12 cellular contexts compared by ENCODE assay signal in the genomic region with DNA sequence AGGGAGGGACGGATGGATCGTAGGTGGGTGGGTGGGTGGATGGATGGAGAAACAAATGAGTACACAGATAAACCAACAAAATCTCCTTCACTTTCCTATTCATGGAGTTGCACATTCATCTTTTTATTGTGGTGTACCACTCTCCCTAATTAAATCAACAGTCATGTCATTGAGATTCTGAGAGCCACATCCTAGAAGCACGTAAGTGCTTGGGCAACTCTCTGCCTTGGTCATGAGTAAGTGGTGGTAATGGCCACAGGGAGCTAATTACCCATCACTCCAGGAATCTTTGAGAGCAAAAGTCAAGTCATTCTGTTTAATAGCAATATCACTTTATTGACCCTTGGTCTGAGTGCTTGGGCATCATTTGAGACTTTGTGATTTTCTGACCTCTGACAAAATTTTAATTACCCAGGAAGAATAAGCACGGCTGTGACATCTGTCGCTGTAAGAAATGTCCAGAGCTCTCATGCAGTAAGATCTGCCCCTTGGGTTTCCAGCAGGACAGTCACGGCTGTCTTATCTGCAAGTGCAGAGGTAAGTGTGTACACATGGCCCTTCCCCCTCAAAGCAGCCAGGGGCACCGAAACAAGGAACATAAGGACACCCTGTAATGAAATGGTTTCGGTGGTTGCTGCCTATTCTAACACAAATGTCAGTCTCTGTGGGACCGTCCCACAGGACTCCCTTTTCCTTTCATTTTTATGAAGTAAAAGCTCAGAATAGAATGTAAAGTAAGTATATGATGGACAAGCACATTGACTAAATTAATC.
DNase-seq lines count a peak whose midpoint lies in the region; ATAC-seq and TF ChIP-seq lines count a peak whose summit lies in the region.
"Had no signal": no experiment of that assay in that cellular context is flagged by ENCODE, and none has a peak within 500 bp of the region (broad histone marks: within the 10 kb centered on the region; RNA-seq: fewer than 3 reads in every experiment).

No MANE protein-coding gene starts in this region.

- H3K9me3 Mint-ChIP-seq in osteocyte (ENCODE audit: unreplicated experiment) = no peaks in the 10 kb centered on the region
- H3K9me3 Mint-ChIP-seq: activated naive CD8-positive, alpha-beta T cell treated with anti-CD3 and anti-CD28 coated beads for 36 hours had no signal

- H3K4me3 ChIP-seq in OCI-LY3 (ENCODE audit: low read length) = peak overlapping the region; percentile 53
- no peak overlapping the region for H3K4me3 ChIP-seq in SK-N-SH (ENCODE audit: low read depth in 2 of 2, low read length in 1 of 2)
- H3K4me3 ChIP-seq: suprapubic skin had no signal

- H3K79me2 ChIP-seq in OCI-LY3 (ENCODE audit: low read length) = no peaks in the 10 kb centered on the region
- H3K79me2 ChIP-seq in SK-N-SH (ENCODE audit: insufficient read depth) = peaks cover 79% of the 10 kb centered on the region

- H3K27me3 Mint-ChIP-seq in osteocyte (ENCODE audit: unreplicated experiment) = no peaks in the 10 kb centered on the region
- H3K27me3 Mint-ChIP-seq: activated naive CD8-positive, alpha-beta T cell treated with anti-CD3 and anti-CD28 coated beads for 36 hours had no signal

- H3K4me1 ChIP-seq in OCI-LY3 (ENCODE audit: low read length) (peaks cover 36% of the 10 kb centered on the region), SK-N-SH (ENCODE audit: control insufficient read depth in 1 of 2, insufficient read depth in 2 of 2, low read depth in 1 of 2, low read length in 1 of 2) (peaks cover 0 to 5% of the 10 kb centered on the region in 2 experiments; a peak in 2 of 4 replicates)
- H3K4me1 ChIP-seq: suprapubic skin had no signal

- 82% methylated on average over 9 of the region's 9 CpGs for WGBS in SK-N-SH (ENCODE audit: low lambda C conversion rate)

- peaks cover 45% of the 10 kb centered on the region for H3K36me3 Mint-ChIP-seq in osteocyte (ENCODE audit: unreplicated experiment)

- peaks cover 34% of the 10 kb centered on the region for H3K27me3 ChIP-seq in OCI-LY3 (ENCODE audit: low read depth, low read length)
- no peaks in the 10 kb centered on the region for H3K27me3 ChIP-seq in SK-N-SH (ENCODE audit: insufficient read depth)
- H3K27me3 ChIP-seq: suprapubic skin had no signal

- H3K9me2 ChIP-seq in SK-N-SH = no peaks in the 10 kb centered on the region

- peak; percentile 56 for ATAC-seq in GM21786 (IDR thresholded peaks at IDR 0.05; ENCODE audit: unreplicated experiment)

- H3K4me1 Mint-ChIP-seq in osteocyte (ENCODE audit: unreplicated experiment) = peaks cover 42% of the 10 kb centered on the region
- H3K4me1 Mint-ChIP-seq: activated naive CD8-positive, alpha-beta T cell treated with anti-CD3 and anti-CD28 coated beads for 36 hours had no signal

- in situ Hi-C loops in GM13976 (cut with MboI; ENCODE audit: low sequenced_read_pairs, unreplicated experiment) = no loop called here

- no peak for TF ChIP-seq EP300 in SK-N-SH (IDR thresholded peaks at IDR 0.05; ENCODE audit: borderline replicate concordance in 1 of 2, low read depth in 1 of 2, low read length in 1 of 2)

- H3K4me2 ChIP-seq in OCI-LY3 (ENCODE audit: low read length) (peak overlapping the region; percentile 81), SK-N-SH (no peak overlapping the region)

- H3K9me3 ChIP-seq in OCI-LY3 (ENCODE audit: insufficient read depth, low read length) (no peaks in the 10 kb centered on the region), SK-N-SH (no peaks in the 10 kb centered on the region)
- H3K9me3 ChIP-seq: suprapubic skin had no signal

- DNase-seq in GM13976 (ENCODE audit: low spot score) (peak; percentile 31), osteocyte (ENCODE audit: extremely low spot score, unreplicated experiment) (no peak), SK-N-SH (no peak), GM03348 (ENCODE audit: low spot score) (no peak), CD1c-positive myeloid dendritic cell (ENCODE audit: extremely low spot score) (no peak)
- DNase-seq in stimulated activated CD8-positive, alpha-beta memory T cell treated with anti-CD3 and anti-CD28 coated beads, Interleukin-4, amount 100 ng/mL, for 48 hours = no peak
- DNase-seq: activated CD4-positive, alpha-beta T cell treated with anti-CD3 and anti-CD28 coated beads, Interleukin-2, amount 50 U/mL, for 1 hour; activated naive CD8-positive, alpha-beta T cell treated with anti-CD3 and anti-CD28 coated beads for 36 hours; NCI-H1694 had no signal

- H3K9ac ChIP-seq in OCI-LY3 (ENCODE audit: low read length) = no peak overlapping the region
- no peak overlapping the region for H3K9ac ChIP-seq in SK-N-SH

- POLR2A ChIA-PET in SK-N-SH (lab: Yijun Ruan, JAX) = no interaction called here

- TF ChIP-seq RAD21 in SK-N-SH (IDR thresholded peaks at IDR 0.05; ENCODE audit: low read length) = no peak

- CTCF ChIA-PET in SK-N-SH (lab: Yijun Ruan, JAX) = interaction anchor here (1.0 to 1.2 kb wide), 3 partner anchors 10 to 273 kb away, joined by 3 to 4 read pairs (median 3); no protein-coding TSS in a partner anchor

- no peaks in the 10 kb centered on the region for H3K36me3 ChIP-seq in OCI-LY3 (replicated peaks; ENCODE audit: low read depth, low read length)
- peaks cover 71 to 94% of the 10 kb centered on the region in 2 experiments for H3K36me3 ChIP-seq in SK-N-SH (replicated peaks in 1 of 2; ENCODE audit: control insufficient read depth in 1 of 2, insufficient read depth in 2 of 2, low read length in 1 of 2)

- H3K4me3 Mint-ChIP-seq in osteocyte (ENCODE audit: unreplicated experiment) = no peak overlapping the region
- H3K4me3 Mint-ChIP-seq: activated naive CD8-positive, alpha-beta T cell treated with anti-CD3 and anti-CD28 coated beads for 36 hours had no signal

- H3F3A ChIP-seq in SK-N-SH (replicated peaks; ENCODE audit: insufficient read depth) = peaks cover 67% of the 10 kb centered on the region

- H2AFZ ChIP-seq in OCI-LY3 (ENCODE audit: low read depth, low read length) (no peak overlapping the region), SK-N-SH (ENCODE audit: low read depth) (no peak overlapping the region)

- no peaks in the 10 kb centered on the region for H4K20me1 ChIP-seq in OCI-LY3 (ENCODE audit: insufficient read depth, low read length)
- H4K20me1 ChIP-seq in SK-N-SH (ENCODE audit: insufficient read depth) = no peaks in the 10 kb centered on the region

- H3K27ac ChIP-seq in OCI-LY3 (ENCODE audit: low read length) = no peak overlapping the region
- H3K27ac ChIP-seq in SK-N-SH (ENCODE audit: low read depth in 2 of 2, low read length in 1 of 2) = no peak overlapping the region
- H3K27ac ChIP-seq: suprapubic skin had no signal

- TF ChIP-seq CTCF in GM13976 (IDR thresholded peaks at IDR 0.05; ENCODE audit: borderline replicate concordance, control extremely low read depth, extremely low read depth, insufficient read depth, missing control alignments) (no peak), OCI-LY3 (IDR thresholded peaks at IDR 0.05; ENCODE audit: low read depth, low read length) (no peak), osteocyte (IDR thresholded peaks at IDR 0.05) (no peak), SK-N-SH (IDR thresholded peaks at IDR 0.05) (no peak)

- H3K27ac Mint-ChIP-seq in osteocyte (ENCODE audit: unreplicated experiment) = peak overlapping the region; percentile 76
- H3K27ac Mint-ChIP-seq: activated naive CD8-positive, alpha-beta T cell treated with anti-CD3 and anti-CD28 coated beads for 36 hours had no signal

TF ChIP-seq in SK-N-SH, 30 proteins besides CTCF, POLR2A, EP300 and RAD21 (continues in another document):
- no peak for TF ChIP-seq JUND (IDR thresholded peaks at IDR 0.05)
- TF ChIP-seq MXI1 (IDR thresholded peaks at IDR 0.05; ENCODE audit: low read depth, low read length) = no peak
- TF ChIP-seq RCOR1 (IDR thresholded peaks at IDR 0.05; ENCODE audit: low read length) = no peak
- no peak for TF ChIP-seq EZH2phosphoT487 (IDR thresholded peaks at IDR 0.05; ENCODE audit: borderline replicate concordance, low read depth)
- no peak for TF ChIP-seq GATA2 (CRISPR knock-in tag; IDR thresholded peaks at IDR 0.05)
- TF ChIP-seq, protein P1, sequence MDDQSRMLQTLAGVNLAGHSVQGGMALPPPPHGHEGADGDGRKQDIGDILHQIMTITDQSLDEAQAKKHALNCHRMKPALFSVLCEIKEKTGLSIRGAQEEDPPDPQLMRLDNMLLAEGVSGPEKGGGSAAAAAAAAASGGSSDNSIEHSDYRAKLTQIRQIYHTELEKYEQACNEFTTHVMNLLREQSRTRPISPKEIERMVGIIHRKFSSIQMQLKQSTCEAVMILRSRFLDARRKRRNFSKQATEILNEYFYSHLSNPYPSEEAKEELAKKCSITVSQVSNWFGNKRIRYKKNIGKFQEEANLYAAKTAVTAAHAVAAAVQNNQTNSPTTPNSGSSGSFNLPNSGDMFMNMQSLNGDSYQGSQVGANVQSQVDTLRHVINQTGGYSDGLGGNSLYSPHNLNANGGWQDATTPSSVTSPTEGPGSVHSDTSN (IDR thresholded peaks at IDR 0.05) = no peak
- TF ChIP-seq, protein P2, sequence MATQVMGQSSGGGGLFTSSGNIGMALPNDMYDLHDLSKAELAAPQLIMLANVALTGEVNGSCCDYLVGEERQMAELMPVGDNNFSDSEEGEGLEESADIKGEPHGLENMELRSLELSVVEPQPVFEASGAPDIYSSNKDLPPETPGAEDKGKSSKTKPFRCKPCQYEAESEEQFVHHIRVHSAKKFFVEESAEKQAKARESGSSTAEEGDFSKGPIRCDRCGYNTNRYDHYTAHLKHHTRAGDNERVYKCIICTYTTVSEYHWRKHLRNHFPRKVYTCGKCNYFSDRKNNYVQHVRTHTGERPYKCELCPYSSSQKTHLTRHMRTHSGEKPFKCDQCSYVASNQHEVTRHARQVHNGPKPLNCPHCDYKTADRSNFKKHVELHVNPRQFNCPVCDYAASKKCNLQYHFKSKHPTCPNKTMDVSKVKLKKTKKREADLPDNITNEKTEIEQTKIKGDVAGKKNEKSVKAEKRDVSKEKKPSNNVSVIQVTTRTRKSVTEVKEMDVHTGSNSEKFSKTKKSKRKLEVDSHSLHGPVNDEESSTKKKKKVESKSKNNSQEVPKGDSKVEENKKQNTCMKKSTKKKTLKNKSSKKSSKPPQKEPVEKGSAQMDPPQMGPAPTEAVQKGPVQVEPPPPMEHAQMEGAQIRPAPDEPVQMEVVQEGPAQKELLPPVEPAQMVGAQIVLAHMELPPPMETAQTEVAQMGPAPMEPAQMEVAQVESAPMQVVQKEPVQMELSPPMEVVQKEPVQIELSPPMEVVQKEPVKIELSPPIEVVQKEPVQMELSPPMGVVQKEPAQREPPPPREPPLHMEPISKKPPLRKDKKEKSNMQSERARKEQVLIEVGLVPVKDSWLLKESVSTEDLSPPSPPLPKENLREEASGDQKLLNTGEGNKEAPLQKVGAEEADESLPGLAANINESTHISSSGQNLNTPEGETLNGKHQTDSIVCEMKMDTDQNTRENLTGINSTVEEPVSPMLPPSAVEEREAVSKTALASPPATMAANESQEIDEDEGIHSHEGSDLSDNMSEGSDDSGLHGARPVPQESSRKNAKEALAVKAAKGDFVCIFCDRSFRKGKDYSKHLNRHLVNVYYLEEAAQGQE (IDR thresholded peaks at IDR 0.05; ENCODE audit: low read depth, low read length) = no peak
- no peak for TF ChIP-seq POLR2AphosphoS5 (IDR thresholded peaks at IDR 0.05; ENCODE audit: low read depth, low read length)
- no peak for TF ChIP-seq FOXJ3 (CRISPR knock-in tag; IDR thresholded peaks at IDR 0.05)
